In genomic region chr11:10302744-10303557, GRCh38 we compare ENCODE assay signal across 1 cellular context.
TF ChIP-seq lines count a peak whose summit lies in the region.

No MANE protein-coding gene starts in this region.

TF ChIP-seq in HepG2, 621 proteins besides CTCF, POLR2A, EP300 and RAD21 (continued from another document and continues in another):
- 0 out of 2 replicates have a peak, but pooled peaks have one; percentile 34 for TF ChIP-seq GMEB1 (CRISPR knock-in tag; IDR thresholded peaks at IDR 0.05; ENCODE audit: borderline replicate concordance)
- TF ChIP-seq ZNF746 (CRISPR knock-in tag; IDR thresholded peaks at IDR 0.05), result no peak; the same call in 1 of the 2 replicates
- 0 out of 2 replicates have a peak, but pooled peaks have one; percentile 23 for TF ChIP-seq ZNF12 (CRISPR knock-in tag; IDR thresholded peaks at IDR 0.05)
- TF ChIP-seq HMGXB4 (CRISPR knock-in tag; IDR thresholded peaks at IDR 0.05; ENCODE audit: borderline replicate concordance in 1 of 2, low read depth in 1 of 2), result peak in 1 of 2 experiments; percentile 87; a peak in 3 of 4 replicates
- no peak for TF ChIP-seq TCF12 (IDR thresholded peaks at IDR 0.05)
- TF ChIP-seq TCF12 (CRISPR knock-in tag; IDR thresholded peaks at IDR 0.05), result no peak
- peak; percentile 61; the same call in 1 of the 2 replicates for TF ChIP-seq ZNF335 (CRISPR knock-in tag; IDR thresholded peaks at IDR 0.05)
- TF ChIP-seq, protein P1, sequence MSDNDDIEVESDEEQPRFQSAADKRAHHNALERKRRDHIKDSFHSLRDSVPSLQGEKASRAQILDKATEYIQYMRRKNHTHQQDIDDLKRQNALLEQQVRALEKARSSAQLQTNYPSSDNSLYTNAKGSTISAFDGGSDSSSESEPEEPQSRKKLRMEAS (IDR thresholded peaks at IDR 0.05), result no peak
- no peak; the same call in 1 of the 2 replicates for TF ChIP-seq TP53 (CRISPR knock-in tag; conservative IDR thresholded peaks at IDR 0.05)
- no peak for TF ChIP-seq RFX5 (IDR thresholded peaks at IDR 0.05; ENCODE audit: low read depth, low read length)
- TF ChIP-seq SAP130 (CRISPR knock-in tag; IDR thresholded peaks at IDR 0.05; ENCODE audit: low read depth), result peak; percentile 71
- TF ChIP-seq ZNF629 (CRISPR knock-in tag; conservative IDR thresholded peaks at IDR 0.05), result peak; percentile 23; the same call in 1 of the 2 replicates
- TF ChIP-seq ZNF639 (CRISPR knock-in tag; conservative IDR thresholded peaks at IDR 0.05), result no peak
- TF ChIP-seq, protein P2, sequence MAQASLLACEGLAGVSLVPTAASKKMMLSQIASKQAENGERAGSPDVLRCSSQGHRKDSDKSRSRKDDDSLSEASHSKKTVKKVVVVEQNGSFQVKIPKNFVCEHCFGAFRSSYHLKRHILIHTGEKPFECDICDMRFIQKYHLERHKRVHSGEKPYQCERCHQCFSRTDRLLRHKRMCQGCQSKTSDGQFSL (CRISPR knock-in tag; IDR thresholded peaks at IDR 0.05), result 0 out of 2 replicates have a peak, but pooled peaks have one; percentile 36
- TF ChIP-seq KLF11 (CRISPR knock-in tag; IDR thresholded peaks at IDR 0.05), result no peak; the same call in 1 of the 2 replicates
- peak; percentile 11; the same call in 1 of the 2 replicates for TF ChIP-seq BORCS8-MEF2B (CRISPR knock-in tag; IDR thresholded peaks at IDR 0.05)
- TF ChIP-seq FOXA3 (CRISPR knock-in tag; IDR thresholded peaks at IDR 0.05), result peak; percentile 19; the same call in 1 of the 2 replicates
- TF ChIP-seq ZNF556 (CRISPR knock-in tag; IDR thresholded peaks at IDR 0.05; ENCODE audit: borderline replicate concordance), result no peak
- TF ChIP-seq, protein P3, sequence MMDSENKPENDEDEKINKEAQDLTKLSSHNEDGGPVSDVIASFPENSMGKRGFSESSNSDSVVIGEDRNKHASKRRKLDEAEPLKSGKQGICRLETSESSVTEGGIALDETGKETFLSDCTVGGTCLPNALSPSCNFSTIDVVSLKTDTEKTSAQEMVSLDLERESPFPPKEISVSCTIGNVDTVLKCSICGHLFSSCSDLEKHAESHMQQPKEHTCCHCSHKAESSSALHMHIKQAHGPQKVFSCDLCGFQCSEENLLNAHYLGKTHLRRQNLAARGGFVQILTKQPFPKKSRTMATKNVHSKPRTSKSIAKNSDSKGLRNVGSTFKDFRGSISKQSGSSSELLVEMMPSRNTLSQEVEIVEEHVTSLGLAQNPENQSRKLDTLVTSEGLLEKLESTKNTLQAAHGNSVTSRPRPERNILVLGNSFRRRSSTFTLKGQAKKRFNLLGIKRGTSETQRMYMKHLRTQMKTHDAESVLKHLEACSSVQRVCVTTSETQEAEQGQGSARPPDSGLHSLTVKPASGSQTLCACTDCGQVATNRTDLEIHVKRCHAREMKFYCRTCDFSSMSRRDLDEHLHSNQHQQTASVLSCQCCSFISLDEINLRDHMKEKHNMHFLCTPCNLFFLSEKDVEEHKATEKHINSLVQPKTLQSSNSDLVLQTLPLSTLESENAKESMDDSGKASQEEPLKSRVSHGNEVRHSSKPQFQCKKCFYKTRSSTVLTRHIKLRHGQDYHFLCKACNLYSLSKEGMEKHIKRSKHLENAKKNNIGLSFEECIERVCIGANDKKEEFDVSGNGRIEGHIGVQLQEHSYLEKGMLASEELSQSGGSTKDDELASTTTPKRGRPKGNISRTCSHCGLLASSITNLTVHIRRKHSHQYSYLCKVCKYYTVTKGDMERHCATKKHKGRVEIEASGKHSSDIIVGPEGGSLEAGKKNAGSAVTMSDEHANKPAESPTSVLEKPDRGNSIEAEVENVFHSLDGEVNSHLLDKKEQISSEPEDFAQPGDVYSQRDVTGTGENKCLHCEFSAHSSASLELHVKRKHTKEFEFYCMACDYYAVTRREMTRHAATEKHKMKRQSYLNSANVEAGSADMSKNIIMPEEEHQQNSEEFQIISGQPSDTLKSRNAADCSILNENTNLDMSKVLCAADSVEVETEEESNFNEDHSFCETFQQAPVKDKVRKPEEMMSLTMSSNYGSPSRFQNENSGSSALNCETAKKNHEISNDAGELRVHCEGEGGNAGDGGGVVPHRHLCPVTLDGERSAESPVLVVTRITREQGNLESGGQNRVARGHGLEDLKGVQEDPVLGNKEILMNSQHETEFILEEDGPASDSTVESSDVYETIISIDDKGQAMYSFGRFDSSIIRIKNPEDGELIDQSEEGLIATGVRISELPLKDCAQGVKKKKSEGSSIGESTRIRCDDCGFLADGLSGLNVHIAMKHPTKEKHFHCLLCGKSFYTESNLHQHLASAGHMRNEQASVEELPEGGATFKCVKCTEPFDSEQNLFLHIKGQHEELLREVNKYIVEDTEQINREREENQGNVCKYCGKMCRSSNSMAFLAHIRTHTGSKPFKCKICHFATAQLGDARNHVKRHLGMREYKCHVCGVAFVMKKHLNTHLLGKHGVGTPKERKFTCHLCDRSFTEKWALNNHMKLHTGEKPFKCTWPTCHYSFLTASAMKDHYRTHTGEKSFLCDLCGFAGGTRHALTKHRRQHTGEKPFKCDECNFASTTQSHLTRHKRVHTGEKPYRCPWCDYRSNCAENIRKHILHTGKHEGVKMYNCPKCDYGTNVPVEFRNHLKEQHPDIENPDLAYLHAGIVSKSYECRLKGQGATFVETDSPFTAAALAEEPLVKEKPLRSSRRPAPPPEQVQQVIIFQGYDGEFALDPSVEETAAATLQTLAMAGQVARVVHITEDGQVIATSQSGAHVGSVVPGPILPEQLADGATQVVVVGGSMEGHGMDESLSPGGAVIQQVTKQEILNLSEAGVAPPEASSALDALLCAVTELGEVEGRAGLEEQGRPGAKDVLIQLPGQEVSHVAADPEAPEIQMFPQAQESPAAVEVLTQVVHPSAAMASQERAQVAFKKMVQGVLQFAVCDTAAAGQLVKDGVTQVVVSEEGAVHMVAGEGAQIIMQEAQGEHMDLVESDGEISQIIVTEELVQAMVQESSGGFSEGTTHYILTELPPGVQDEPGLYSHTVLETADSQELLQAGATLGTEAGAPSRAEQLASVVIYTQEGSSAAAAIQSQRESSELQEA (CRISPR knock-in tag; IDR thresholded peaks at IDR 0.05; ENCODE audit: not compliant biosample characterization), result no peak
- TF ChIP-seq, protein P4, sequence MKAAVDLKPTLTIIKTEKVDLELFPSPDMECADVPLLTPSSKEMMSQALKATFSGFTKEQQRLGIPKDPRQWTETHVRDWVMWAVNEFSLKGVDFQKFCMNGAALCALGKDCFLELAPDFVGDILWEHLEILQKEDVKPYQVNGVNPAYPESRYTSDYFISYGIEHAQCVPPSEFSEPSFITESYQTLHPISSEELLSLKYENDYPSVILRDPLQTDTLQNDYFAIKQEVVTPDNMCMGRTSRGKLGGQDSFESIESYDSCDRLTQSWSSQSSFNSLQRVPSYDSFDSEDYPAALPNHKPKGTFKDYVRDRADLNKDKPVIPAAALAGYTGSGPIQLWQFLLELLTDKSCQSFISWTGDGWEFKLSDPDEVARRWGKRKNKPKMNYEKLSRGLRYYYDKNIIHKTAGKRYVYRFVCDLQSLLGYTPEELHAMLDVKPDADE (CRISPR knock-in tag; IDR thresholded peaks at IDR 0.05), result no peak
- peak; percentile 74; the same call in 1 of the 2 replicates for TF ChIP-seq JUN (CRISPR knock-in tag; IDR thresholded peaks at IDR 0.05)
- TF ChIP-seq, protein P5, sequence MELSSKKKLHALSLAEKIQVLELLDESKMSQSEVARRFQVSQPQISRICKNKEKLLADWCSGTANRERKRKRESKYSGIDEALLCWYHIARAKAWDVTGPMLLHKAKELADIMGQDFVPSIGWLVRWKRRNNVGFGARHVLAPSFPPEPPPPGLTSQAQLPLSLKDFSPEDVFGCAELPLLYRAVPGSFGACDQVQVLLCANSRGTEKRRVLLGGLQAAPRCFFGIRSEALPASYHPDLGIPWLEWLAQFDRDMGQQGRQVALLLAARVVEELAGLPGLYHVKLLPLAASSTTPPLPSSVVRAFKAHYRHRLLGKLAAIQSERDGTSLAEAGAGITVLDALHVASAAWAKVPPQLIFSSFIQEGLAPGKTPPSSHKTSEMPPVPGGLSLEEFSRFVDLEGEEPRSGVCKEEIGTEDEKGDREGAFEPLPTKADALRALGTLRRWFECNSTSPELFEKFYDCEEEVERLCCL (CRISPR knock-in tag; IDR thresholded peaks at IDR 0.05; ENCODE audit: borderline replicate concordance), result no peak
- TF ChIP-seq NCOA1 (CRISPR knock-in tag; IDR thresholded peaks at IDR 0.05), result peak; percentile 65; the same call in 1 of the 2 replicates
- 0 out of 2 replicates have a peak, but pooled peaks have one; percentile 59 for TF ChIP-seq NR1H2 (CRISPR knock-in tag; IDR thresholded peaks at IDR 0.05; ENCODE audit: borderline replicate concordance, low read depth)
- TF ChIP-seq, protein P6, sequence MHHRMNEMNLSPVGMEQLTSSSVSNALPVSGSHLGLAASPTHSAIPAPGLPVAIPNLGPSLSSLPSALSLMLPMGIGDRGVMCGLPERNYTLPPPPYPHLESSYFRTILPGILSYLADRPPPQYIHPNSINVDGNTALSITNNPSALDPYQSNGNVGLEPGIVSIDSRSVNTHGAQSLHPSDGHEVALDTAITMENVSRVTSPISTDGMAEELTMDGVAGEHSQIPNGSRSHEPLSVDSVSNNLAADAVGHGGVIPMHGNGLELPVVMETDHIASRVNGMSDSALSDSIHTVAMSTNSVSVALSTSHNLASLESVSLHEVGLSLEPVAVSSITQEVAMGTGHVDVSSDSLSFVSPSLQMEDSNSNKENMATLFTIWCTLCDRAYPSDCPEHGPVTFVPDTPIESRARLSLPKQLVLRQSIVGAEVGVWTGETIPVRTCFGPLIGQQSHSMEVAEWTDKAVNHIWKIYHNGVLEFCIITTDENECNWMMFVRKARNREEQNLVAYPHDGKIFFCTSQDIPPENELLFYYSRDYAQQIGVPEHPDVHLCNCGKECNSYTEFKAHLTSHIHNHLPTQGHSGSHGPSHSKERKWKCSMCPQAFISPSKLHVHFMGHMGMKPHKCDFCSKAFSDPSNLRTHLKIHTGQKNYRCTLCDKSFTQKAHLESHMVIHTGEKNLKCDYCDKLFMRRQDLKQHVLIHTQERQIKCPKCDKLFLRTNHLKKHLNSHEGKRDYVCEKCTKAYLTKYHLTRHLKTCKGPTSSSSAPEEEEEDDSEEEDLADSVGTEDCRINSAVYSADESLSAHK (CRISPR knock-in tag; IDR thresholded peaks at IDR 0.05; ENCODE audit: borderline replicate concordance), result no peak
- no peak for TF ChIP-seq HMGA1 (CRISPR knock-in tag; conservative IDR thresholded peaks at IDR 0.05)
- TF ChIP-seq TOE1 (CRISPR knock-in tag; IDR thresholded peaks at IDR 0.05), result peak; percentile 21; the same call in 1 of the 2 replicates
- TF ChIP-seq AGO2 (optimal IDR thresholded peaks at IDR 0.05; ENCODE audit: low read depth, low read length), result peak; percentile 74
- TF ChIP-seq MIXL1 (CRISPR knock-in tag; IDR thresholded peaks at IDR 0.05), result no peak
- no peak for TF ChIP-seq ZFP36 (IDR thresholded peaks at IDR 0.05; ENCODE audit: borderline replicate concordance, low read depth, low read length, partially characterized antibody)
- TF ChIP-seq SPEN (CRISPR knock-in tag; IDR thresholded peaks at IDR 0.05; ENCODE audit: low read depth), result peak; percentile 18; the same call in 1 of the 2 replicates
- TF ChIP-seq AHR (CRISPR knock-in tag; IDR thresholded peaks at IDR 0.05), result no peak
- peak; percentile 72 for TF ChIP-seq UBTF (CRISPR knock-in tag; IDR thresholded peaks at IDR 0.05)
- no peak; the same call in 1 of the 2 replicates for TF ChIP-seq ATF7-NPFF (CRISPR knock-in tag; IDR thresholded peaks at IDR 0.05; ENCODE audit: low read depth)
- TF ChIP-seq MTF2 (CRISPR knock-in tag; IDR thresholded peaks at IDR 0.05; ENCODE audit: borderline replicate concordance), result peak; percentile 66; the same call in 1 of the 2 replicates
- no peak for TF ChIP-seq NCOA5 (CRISPR knock-in tag; IDR thresholded peaks at IDR 0.05)
- peak; percentile 78 for TF ChIP-seq NR2F6 (IDR thresholded peaks at IDR 0.05)
- TF ChIP-seq NR2F6 (CRISPR knock-in tag; IDR thresholded peaks at IDR 0.05), result peak; percentile 84
- TF ChIP-seq THAP11 (CRISPR knock-in tag; IDR thresholded peaks at IDR 0.05), result peak; percentile 48; the same call in 1 of the 2 replicates
